8 cellular contexts compared by ENCODE assay signal in the genomic region with DNA sequence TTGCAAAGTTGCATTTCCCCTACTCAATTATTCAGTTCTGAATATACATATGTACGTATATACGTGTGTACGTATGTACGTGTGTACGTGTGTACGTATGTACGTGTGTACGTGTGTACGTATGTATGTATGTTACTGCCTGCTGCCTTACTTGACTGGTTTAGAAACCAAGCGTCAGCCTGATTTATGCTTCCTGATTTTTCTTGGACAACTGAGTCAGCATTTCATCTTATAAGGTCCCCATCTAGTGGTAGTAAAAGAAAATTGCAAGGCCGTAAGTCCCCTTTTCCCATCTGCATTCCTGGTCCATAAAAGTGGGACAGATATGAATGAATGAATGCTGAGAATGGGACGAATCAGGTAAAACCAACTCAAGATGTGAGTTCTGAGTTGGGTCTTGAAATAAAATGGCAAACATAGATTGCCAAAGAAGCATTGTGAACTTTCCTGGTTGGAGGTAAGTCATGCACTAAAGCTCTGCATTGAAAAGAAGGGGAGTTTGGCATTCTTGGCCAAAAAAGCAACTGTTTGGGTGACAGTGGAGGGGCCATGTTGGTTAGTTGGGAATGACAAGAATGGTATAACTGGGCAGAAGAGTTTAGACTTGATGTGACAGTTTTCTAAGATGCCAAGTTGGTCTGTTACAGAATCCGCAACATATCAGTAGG.
DNase-seq lines count a peak whose midpoint lies in the region; ATAC-seq and TF ChIP-seq lines count a peak whose summit lies in the region.

No MANE protein-coding gene starts in this region.

- no peaks in the 10 kb centered on the region for H3K36me3 ChIP-seq in Peyer's patch
- no peaks in the 10 kb centered on the region for H3K36me3 ChIP-seq in esophagus squamous epithelium
- no peaks in the 10 kb centered on the region for H3K36me3 ChIP-seq in trophoblast cell (ENCODE audit: control insufficient read depth in 1 of 2, insufficient read depth in 2 of 2, low read length in 2 of 2)

- H3K4ac ChIP-seq in trophoblast cell (ENCODE audit: low read depth, low read length) = no peak overlapping the region

- H3K9me3 ChIP-seq in Peyer's patch (no peaks in the 10 kb centered on the region), esophagus squamous epithelium (no peaks in the 10 kb centered on the region), trophoblast cell (ENCODE audit: insufficient read depth, low read depth, low read length) (no peaks in the 10 kb centered on the region)

- no peak overlapping the region for H4K12ac ChIP-seq in trophoblast cell (ENCODE audit: low read depth, low read length)

- no peak overlapping the region for H3K4me2 ChIP-seq in trophoblast cell (ENCODE audit: low read length)

- no peaks in the 10 kb centered on the region for H3K4me1 ChIP-seq in Peyer's patch
- H3K4me1 ChIP-seq in esophagus squamous epithelium = no peaks in the 10 kb centered on the region
- H3K4me1 ChIP-seq in trophoblast cell (ENCODE audit: control insufficient read depth in 1 of 2, insufficient read depth in 2 of 2, low read length in 2 of 2) = no peaks in the 10 kb centered on the region

- no peak overlapping the region for H4K91ac ChIP-seq in trophoblast cell (ENCODE audit: low read depth, low read length)

- no peak overlapping the region for H2AFZ ChIP-seq in trophoblast cell (ENCODE audit: insufficient read depth, low read length, poor library complexity)

- H3K18ac ChIP-seq in trophoblast cell (ENCODE audit: low read length) = no peak overlapping the region

- TF ChIP-seq POLR2A in Peyer's patch (IDR thresholded peaks at IDR 0.05) = no peak
- TF ChIP-seq POLR2A in esophagus squamous epithelium (IDR thresholded peaks at IDR 0.05) = no peak

- H2BK120ac ChIP-seq in trophoblast cell (ENCODE audit: insufficient read depth, low read length, poor library complexity) = no peak overlapping the region

- no peak for ATAC-seq in HG02840 (IDR thresholded peaks at IDR 0.05; ENCODE audit: low FRiP score, unreplicated experiment)
- no peak for ATAC-seq in HG03045 (IDR thresholded peaks at IDR 0.05; ENCODE audit: unreplicated experiment)

- no peak overlapping the region for H3K14ac ChIP-seq in trophoblast cell (ENCODE audit: low read length)

- WGBS in esophagus squamous epithelium, 2 donors = 42 to 54% methylated on average over 13 of the region's 13 CpGs
- WGBS in trophoblast cell (ENCODE audit: extremely low coverage, insufficient coverage, insufficient read length) = no CpG with 5 or more reads among the region's 13 CpGs

- H3K27me3 ChIP-seq in Peyer's patch = no peaks in the 10 kb centered on the region
- H3K27me3 ChIP-seq in esophagus squamous epithelium = peaks cover 0 to 4% (median 0%) of the 10 kb centered on the region in 4 donors
- no peaks in the 10 kb centered on the region for H3K27me3 ChIP-seq in trophoblast cell (ENCODE audit: insufficient read depth, low read length)

- DNase-seq in CMK (ENCODE audit: low read depth) (peak; percentile 4), HPDE6-E6E7 (ENCODE audit: extremely low spot score) (peak; percentile 31), Peyer's patch (no peak), esophagus squamous epithelium (lab: John Stamatoyannopoulos, UW) (no peak), trophoblast cell (peak; percentile 2 to 57), activated gamma-delta T cell treated with Interleukin-2 at 50 U/mL for 16 hours (no peak)

- no peaks in the 10 kb centered on the region for H3K79me1 ChIP-seq in trophoblast cell (ENCODE audit: low read length)

- H2AK5ac ChIP-seq in trophoblast cell (ENCODE audit: low read length) = no peak overlapping the region

- H3K9ac ChIP-seq in trophoblast cell (ENCODE audit: low read length) = no peak overlapping the region

- no peak overlapping the region for H2BK5ac ChIP-seq in trophoblast cell (ENCODE audit: low read depth, low read length, poor library complexity)

- H3K27ac ChIP-seq in Peyer's patch (no peak overlapping the region), esophagus squamous epithelium (no peak overlapping the region), trophoblast cell (ENCODE audit: low read depth, low read length) (no peak overlapping the region)

- intact Hi-C loops in esophagus squamous epithelium (cut with DNase I) = loop anchor here (5.0 to 10.0 kb wide), 2 partner anchors 208 to 336 kb away; no protein-coding TSS in a partner anchor

- H3K79me2 ChIP-seq in trophoblast cell (ENCODE audit: control insufficient read depth, insufficient read depth, low read length, poor library complexity) = no peaks in the 10 kb centered on the region

- H3K23ac ChIP-seq in trophoblast cell (ENCODE audit: low read length) = no peak overlapping the region

- H2BK12ac ChIP-seq in trophoblast cell (ENCODE audit: low read length) = no peak overlapping the region

- peak in 5 of 6 experiments; percentile 36 to 63 (median 57) for TF ChIP-seq CTCF in Peyer's patch (IDR thresholded peaks at IDR 0.05)
- peak; percentile 21 to 78 (median 68) for TF ChIP-seq CTCF in esophagus squamous epithelium (IDR thresholded peaks at IDR 0.05)

- no peak overlapping the region for H3K4me3 ChIP-seq in Peyer's patch
- H3K4me3 ChIP-seq in esophagus squamous epithelium = no peak overlapping the region
- H3K4me3 ChIP-seq in trophoblast cell (ENCODE audit: low read depth, low read length) = no peak overlapping the region

- no peak overlapping the region for H4K8ac ChIP-seq in trophoblast cell (ENCODE audit: low read depth, low read length)

Comparison
In these comparisons a context has a peak if more than half of its experiments do, and no peak if none do; other contexts are left out.
1. DNase-seq: peak in CMK (single experiment), HPDE6-E6E7 (single experiment) and trophoblast cell (2 of 2); none in Peyer's patch (0 of 3), esophagus squamous epithelium (single experiment) and activated gamma-delta T cell treated with Interleukin-2 at 50 U/mL for 16 hours (single experiment).